Comparison of ENCODE assay signal across 23 cellular contexts in genomic region chr5:89452081-89452480, GRCh38.
"Had no signal": no experiment of that assay in that cellular context is flagged by ENCODE, and none has a peak within 500 bp of the region (broad histone marks: within the 10 kb centered on the region; RNA-seq: fewer than 3 reads in every experiment).

No MANE protein-coding gene starts in this region.

- H3K4me3 Mint-ChIP-seq: activated T-helper 17 cell treated with anti-CD3 and anti-CD28 coated beads, Interleukin-2, amount 50 U/mL, for 72 hours; immature natural killer cell; natural killer cell treated with Interleukin-12 subunit alpha and Interleukin-12 subunit beta and Interleukin-15 and Interleukin-18, amount 100 ng/mL, for 72 hours had no signal

- DNase-seq: activated T-cell treated with anti-CD3 and anti-CD28 coated beads, Interleukin-2, amount 50 U/mL, for 1 hour; adrenal gland; brain microvascular endothelial cell; caudate nucleus; dermis blood vessel endothelial cell; effector CD8-positive, alpha-beta T cell; erythroblast; foreskin keratinocyte; immature natural killer cell; kidney glomerular epithelial cell; midbrain; spleen; stimulated activated CD4-positive, alpha-beta T cell treated with anti-CD3 and anti-CD28 coated beads, Interleukin-4, amount 100 ng/mL, for 1 hour; stimulated activated naive CD8-positive, alpha-beta T cell treated with anti-CD3 and anti-CD28 coated beads, Interleukin-15, Interleukin-2, amounts not matched to agents 100 U/mL and 50 U/mL, for 24 hours; T-helper 9 cell; upper lobe of left lung had no signal

- H3K36me3 Mint-ChIP-seq: activated naive CD4-positive, alpha-beta T cell treated with anti-CD3 and anti-CD28 coated beads, Interleukin-2, amount 50 U/mL, for 72 hours had no signal

- ATAC-seq: activated naive CD4-positive, alpha-beta T cell treated with anti-CD3 and anti-CD28 coated beads, Interleukin-2, amount 50 U/mL, for 72 hours; activated T-helper 17 cell treated with anti-CD3 and anti-CD28 coated beads, Interleukin-2, amount 50 U/mL, for 72 hours; foreskin keratinocyte; natural killer cell treated with Interleukin-12 subunit alpha and Interleukin-12 subunit beta and Interleukin-15 and Interleukin-18, amount 100 ng/mL, for 72 hours; stimulated activated naive CD8-positive, alpha-beta T cell treated with anti-CD3 and anti-CD28 coated beads, Interleukin-15, Interleukin-2, amounts not matched to agents 100 U/mL and 50 U/mL, for 24 hours had no signal

- H3K4me2 ChIP-seq: hepatocyte had no signal

- H3K4me3 ChIP-seq: adrenal gland, ascending aorta, hepatocyte, prostate gland, right atrium auricular region, spleen, upper lobe of left lung had no signal

- H3K9me3 ChIP-seq: adrenal gland, ascending aorta, prostate gland, right atrium auricular region, spleen, upper lobe of left lung had no signal

- H3K4me1 Mint-ChIP-seq: activated T-helper 17 cell treated with anti-CD3 and anti-CD28 coated beads, Interleukin-2, amount 50 U/mL, for 72 hours; immature natural killer cell had no signal

- H3K36me3 ChIP-seq: adrenal gland, ascending aorta, brain microvascular endothelial cell, prostate gland, right atrium auricular region, spleen, upper lobe of left lung had no signal

- H3K27me3 ChIP-seq: adrenal gland, ascending aorta, brain microvascular endothelial cell, foreskin keratinocyte, hepatocyte, right atrium auricular region, spleen, upper lobe of left lung had no signal

- H3K27ac Mint-ChIP-seq: activated naive CD4-positive, alpha-beta T cell treated with anti-CD3 and anti-CD28 coated beads, Interleukin-2, amount 50 U/mL, for 72 hours; activated T-helper 17 cell treated with anti-CD3 and anti-CD28 coated beads, Interleukin-2, amount 50 U/mL, for 72 hours; immature natural killer cell; natural killer cell treated with Interleukin-12 subunit alpha and Interleukin-12 subunit beta and Interleukin-15 and Interleukin-18, amount 100 ng/mL, for 72 hours had no signal

- H3K27ac ChIP-seq: adrenal gland, ascending aorta, brain microvascular endothelial cell, foreskin keratinocyte, hepatocyte, prostate gland, right atrium auricular region, spleen, upper lobe of left lung had no signal

- H3K4me1 ChIP-seq: adrenal gland, ascending aorta, foreskin keratinocyte, prostate gland had no signal

- H3K27me3 Mint-ChIP-seq: activated T-helper 17 cell treated with anti-CD3 and anti-CD28 coated beads, Interleukin-2, amount 50 U/mL, for 72 hours had no signal
